In genomic region chr7:151252961-151253691, GRCh38 we compare ENCODE assay signal across 12 cellular contexts. TPM values are rescaled to one million over a fixed set of nuclear protein-coding genes. Genes with fewer than 3 reads are reported as not detected.
A peak's percentile ranks its signal among the peaks of the same experiment; 100 is the strongest.
DNase-seq lines count a peak whose midpoint lies in the region; ATAC-seq and TF ChIP-seq lines count a peak whose summit lies in the region.
"Had no signal": no experiment of that assay in that cellular context is flagged by ENCODE, and none has a peak within 500 bp of the region (broad histone marks: within the 10 kb centered on the region; RNA-seq: fewer than 3 reads in every experiment).

No MANE protein-coding gene starts in this region.

- no peaks in the 10 kb centered on the region for H3K9me2 ChIP-seq in SK-N-SH

- H3K4me1 Mint-ChIP-seq in endothelial cell (ENCODE audit: unreplicated experiment): peaks cover 30% of the 10 kb centered on the region
- H3K4me1 Mint-ChIP-seq in naive thymus-derived CD8-positive, alpha-beta T cell: peaks cover 22 to 37% (median 28%) of the 10 kb centered on the region in 4 donors

- H3K4me2 ChIP-seq in SK-N-SH: peak overlapping the region; percentile 83

- peak overlapping the region; percentile 83; the same call in 1 of the 2 replicates for H3K9ac ChIP-seq in SK-N-SH

- peak overlapping the region; percentile 92 for H3K4me3 Mint-ChIP-seq in endothelial cell (ENCODE audit: unreplicated experiment)
- H3K4me3 Mint-ChIP-seq in naive thymus-derived CD8-positive, alpha-beta T cell: peak overlapping the region; percentile 36 to 85 (median 72)

- no peak for TF ChIP-seq CTCF in SK-N-SH (IDR thresholded peaks at IDR 0.05)
- TF ChIP-seq CTCF in endothelial cell (IDR thresholded peaks at IDR 0.05; ENCODE audit: unreplicated experiment): no peak
- no peak for TF ChIP-seq CTCF in transverse colon (IDR thresholded peaks at IDR 0.05)

- 97% methylated on average over 16 of the region's 17 CpGs for WGBS in SK-N-SH (ENCODE audit: low lambda C conversion rate)
- WGBS in transverse colon (ENCODE audit: low coverage in 1 of 2), 2 donors: 35 to 71% methylated on average over 7 to 17 of the region's 17 CpGs

- peaks cover 21 to 33% of the 10 kb centered on the region in 2 experiments; a peak in 3 of 4 replicates for H3K4me1 ChIP-seq in SK-N-SH (ENCODE audit: control insufficient read depth in 1 of 2, insufficient read depth in 2 of 2, low read depth in 1 of 2, low read length in 1 of 2)
- peaks cover 15 to 44% (median 30%) of the 10 kb centered on the region in 4 donors for H3K4me1 ChIP-seq in transverse colon

- no peaks in the 10 kb centered on the region for H4K20me1 ChIP-seq in SK-N-SH (ENCODE audit: insufficient read depth)

- H3K36me3 Mint-ChIP-seq in endothelial cell (ENCODE audit: low read depth, unreplicated experiment): peaks cover 10% of the 10 kb centered on the region
- H3K36me3 Mint-ChIP-seq in naive thymus-derived CD8-positive, alpha-beta T cell: no peaks in the 10 kb centered on the region

- DNase-seq in SK-N-SH: no peak
- no peak for DNase-seq in endothelial cell (ENCODE audit: low spot score)
- no peak for DNase-seq in naive thymus-derived CD8-positive, alpha-beta T cell
- no peak for DNase-seq in transverse colon
- DNase-seq in cerebellar nuclear complex (lab: John Stamatoyannopoulos, UW): no peak
- DNase-seq in DMS 273 treated with DMSO at 0.1 percent for 48 hours (lab: John Stamatoyannopoulos, UW): no peak
- DNase-seq: Karpas-422, NCI-H510A treated with DMSO at 0.1 percent for 48 hours had no signal

- H3K4me3 ChIP-seq in SK-N-SH (ENCODE audit: low read depth in 2 of 2, low read length in 1 of 2): peak overlapping the region in 1 of 2 experiments; percentile 87; a peak in 1 of 4 replicates
- no peak overlapping the region for H3K4me3 ChIP-seq in transverse colon

- no peak for TF ChIP-seq POLR2A in transverse colon (IDR thresholded peaks at IDR 0.05)

- no peaks in the 10 kb centered on the region for H3K36me3 ChIP-seq in SK-N-SH (replicated peaks in 1 of 2; ENCODE audit: control insufficient read depth in 1 of 2, insufficient read depth in 2 of 2, low read length in 1 of 2)
- no peaks in the 10 kb centered on the region for H3K36me3 ChIP-seq in transverse colon
- H3K36me3 ChIP-seq: suprapubic skin had no signal

- no peaks in the 10 kb centered on the region for H3K9me3 Mint-ChIP-seq in endothelial cell (ENCODE audit: unreplicated experiment)
- no peaks in the 10 kb centered on the region for H3K9me3 Mint-ChIP-seq in naive thymus-derived CD8-positive, alpha-beta T cell

- H2AFZ ChIP-seq in SK-N-SH (ENCODE audit: low read depth): no peak overlapping the region; the same call in 1 of the 2 replicates

- no peaks in the 10 kb centered on the region for H3K27me3 ChIP-seq in SK-N-SH (ENCODE audit: insufficient read depth)
- H3K27me3 ChIP-seq in transverse colon: peaks cover 75% of the 10 kb centered on the region
- H3K27me3 ChIP-seq: suprapubic skin had no signal

- no peak for ATAC-seq in SK-N-SH treated with all-trans-retinoic acid at 6 μM for 48 hours
- ATAC-seq in naive thymus-derived CD8-positive, alpha-beta T cell: no peak
- no peak for ATAC-seq in GM19452 (IDR thresholded peaks at IDR 0.05; ENCODE audit: unreplicated experiment)

- H3F3A ChIP-seq in SK-N-SH (replicated peaks; ENCODE audit: insufficient read depth): peaks cover 12% of the 10 kb centered on the region

- TF ChIP-seq RAD21 in SK-N-SH (IDR thresholded peaks at IDR 0.05; ENCODE audit: low read length): no peak

- peaks cover 44% of the 10 kb centered on the region for H3K27me3 Mint-ChIP-seq in endothelial cell (ENCODE audit: unreplicated experiment)
- H3K27me3 Mint-ChIP-seq in naive thymus-derived CD8-positive, alpha-beta T cell: peaks cover 0 to 26% (median 0%) of the 10 kb centered on the region in 5 donors

- no peak for TF ChIP-seq EP300 in SK-N-SH (IDR thresholded peaks at IDR 0.05; ENCODE audit: borderline replicate concordance in 1 of 2, low read depth in 1 of 2, low read length in 1 of 2)
- TF ChIP-seq EP300 in transverse colon (IDR thresholded peaks at IDR 0.05; ENCODE audit: low read depth): no peak

- CTCF ChIA-PET in SK-N-SH (lab: Yijun Ruan, JAX): interaction anchor here (1.1 to 2.4 kb wide), 7 partner anchors 10 to 165 kb away, joined by 4 to 22 read pairs (median 6); no protein-coding TSS in a partner anchor

- H3K9me3 ChIP-seq in SK-N-SH: no peaks in the 10 kb centered on the region
- H3K9me3 ChIP-seq in transverse colon: no peaks in the 10 kb centered on the region
- H3K9me3 ChIP-seq: suprapubic skin had no signal

- POLR2A ChIA-PET in SK-N-SH (lab: Yijun Ruan, JAX): interaction anchor here (0.6 to 2.0 kb wide), 5 partner anchors 8 to 24 kb away, joined by 3 to 9 read pairs (median 8); partner anchors contain the start of gene CHPF2
- POLR2A ChIA-PET in naive thymus-derived CD8-positive, alpha-beta T cell (lab: Charles Lee): interaction anchor here (1.4 kb wide), 1 partner anchor 10 kb away, joined by 3 read pairs; no protein-coding TSS in a partner anchor

- H3K79me2 ChIP-seq in SK-N-SH (ENCODE audit: insufficient read depth): no peaks in the 10 kb centered on the region; the same call in 1 of the 2 replicates

- H3K27ac ChIP-seq in SK-N-SH (ENCODE audit: low read depth in 2 of 2, low read length in 1 of 2): peak overlapping the region in 1 of 2 experiments; percentile 76; a peak in 1 of 4 replicates
- peak overlapping the region; percentile 85 to 96 (median 90) for H3K27ac ChIP-seq in transverse colon

- in situ Hi-C loops in transverse colon (cut with MboI; ENCODE audit: low pct_ligation_motif_present in 1 of 4, low pct_unique_long_range_greater_than_20kb in 1 of 4, low sequenced_read_pairs in 3 of 4): no loop called here

- H3K27ac Mint-ChIP-seq in endothelial cell (ENCODE audit: unreplicated experiment): no peak overlapping the region
- peak overlapping the region in 2 of 10 donors; percentile 18 to 43 for H3K27ac Mint-ChIP-seq in naive thymus-derived CD8-positive, alpha-beta T cell

- intact Hi-C loops in transverse colon (cut with DNase I; ENCODE audit: low total_unique reads): no loop called here

TF ChIP-seq in SK-N-SH, 30 proteins besides CTCF, POLR2A, EP300 and RAD21 (continues in another document):
- TF ChIP-seq, protein P1, sequence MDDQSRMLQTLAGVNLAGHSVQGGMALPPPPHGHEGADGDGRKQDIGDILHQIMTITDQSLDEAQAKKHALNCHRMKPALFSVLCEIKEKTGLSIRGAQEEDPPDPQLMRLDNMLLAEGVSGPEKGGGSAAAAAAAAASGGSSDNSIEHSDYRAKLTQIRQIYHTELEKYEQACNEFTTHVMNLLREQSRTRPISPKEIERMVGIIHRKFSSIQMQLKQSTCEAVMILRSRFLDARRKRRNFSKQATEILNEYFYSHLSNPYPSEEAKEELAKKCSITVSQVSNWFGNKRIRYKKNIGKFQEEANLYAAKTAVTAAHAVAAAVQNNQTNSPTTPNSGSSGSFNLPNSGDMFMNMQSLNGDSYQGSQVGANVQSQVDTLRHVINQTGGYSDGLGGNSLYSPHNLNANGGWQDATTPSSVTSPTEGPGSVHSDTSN (IDR thresholded peaks at IDR 0.05): no peak
- no peak for TF ChIP-seq YY1 (IDR thresholded peaks at IDR 0.05; ENCODE audit: low read depth)

TF ChIP-seq in SK-N-SH treated with all-trans-retinoic acid at 6 μM for 48 hours, 23 proteins besides CTCF, POLR2A, EP300 and RAD21 (continues in another document):
- TF ChIP-seq SNAI2 (CRISPR knock-in tag; IDR thresholded peaks at IDR 0.05) (no peak), ISL1 (CRISPR knock-in tag; IDR thresholded peaks at IDR 0.05) (no peak), ZNF70 (CRISPR knock-in tag; IDR thresholded peaks at IDR 0.05) (no peak), ZFP30 (CRISPR knock-in tag; IDR thresholded peaks at IDR 0.05) (no peak), TCF4 (CRISPR knock-in tag; IDR thresholded peaks at IDR 0.05; ENCODE audit: borderline replicate concordance) (no peak), ARNTL (CRISPR knock-in tag; IDR thresholded peaks at IDR 0.05; ENCODE audit: borderline replicate concordance, low read depth) (no peak), ZFP3 (CRISPR knock-in tag; IDR thresholded peaks at IDR 0.05) (no peak), ZNF565 (CRISPR knock-in tag; conservative IDR thresholded peaks at IDR 0.05; ENCODE audit: low read depth) (no peak), PPARA (CRISPR knock-in tag; IDR thresholded peaks at IDR 0.05; ENCODE audit: borderline replicate concordance) (no peak), TOX (CRISPR knock-in tag; IDR thresholded peaks at IDR 0.05; ENCODE audit: borderline replicate concordance) (no peak), ESRRG (CRISPR knock-in tag; IDR thresholded peaks at IDR 0.05) (no peak), ZC3H10 (CRISPR knock-in tag; IDR thresholded peaks at IDR 0.05) (no peak)

RNA-seq across cellular contexts. Expression of gene SMARCD3, which starts 4.6 kb away (rescaled TPM):
- polyA plus RNA-seq in SK-N-SH (2012; rRNA removed): 60.5 and 62.8 TPM in 2 replicates
- 30.4 and 41.6 TPM in 2 replicates for polyA plus RNA-seq in SK-N-SH (2012; cell fraction: cytosol; rRNA removed)
- 239 and 265 TPM in 2 replicates for polyA plus RNA-seq in SK-N-SH (2012; cell fraction: nucleus; rRNA removed)
- 5.4 TPM for total RNA-seq in endothelial cell (ENCODE audit: unreplicated experiment)
- 10 to 100 TPM in 1 of 2 experiments, 1 to 10 TPM in 1; 9.7 to 11.8 TPM for total RNA-seq in naive thymus-derived CD8-positive, alpha-beta T cell
- 10 to 100 TPM in 2 of 3 donors, 1 to 10 TPM in 1; 9.8 to 18.6 (median 15.6) TPM for polyA plus RNA-seq in naive thymus-derived CD8-positive, alpha-beta T cell
- total RNA-seq in transverse colon: 10 to 100 TPM in 2 of 4 donors, 1 to 10 TPM in 2; 6.6 to 19.1 (median 9.9) TPM

RNA-seq across cellular contexts. Expression of gene CHPF2, which starts 20.8 kb away (rescaled TPM):
- 60.4 and 68.6 TPM in 2 replicates for polyA plus RNA-seq in SK-N-SH (2012; rRNA removed)
- 27.8 and 47.3 TPM in 2 replicates for polyA plus RNA-seq in SK-N-SH (2012; cell fraction: cytosol; rRNA removed)
- polyA plus RNA-seq in SK-N-SH (2012; cell fraction: nucleus; rRNA removed): 143 and 144 TPM in 2 replicates
- total RNA-seq in endothelial cell (ENCODE audit: unreplicated experiment): 55.4 TPM
- total RNA-seq in naive thymus-derived CD8-positive, alpha-beta T cell: 10 to 100 TPM; 47.8 to 48.6 TPM
- 10 to 100 TPM; 16.8 to 20.1 (median 17.6) TPM for polyA plus RNA-seq in naive thymus-derived CD8-positive, alpha-beta T cell
- 100 to 1,000 TPM in 1 of 4 donors, 10 to 100 TPM in 3; 48.4 to 104 (median 50.9) TPM for total RNA-seq in transverse colon

RNA-seq across cellular contexts. Expression of gene ABCF2, which starts 26.1 kb away (rescaled TPM):
- 75.4 and 102 TPM in 2 replicates for polyA plus RNA-seq in SK-N-SH (2012; rRNA removed)
- 49.9 and 79.5 TPM in 2 replicates for polyA plus RNA-seq in SK-N-SH (2012; cell fraction: cytosol; rRNA removed)
- 69.6 and 89.1 TPM in 2 replicates for polyA plus RNA-seq in SK-N-SH (2012; cell fraction: nucleus; rRNA removed)
- total RNA-seq in endothelial cell (ENCODE audit: unreplicated experiment) (39.6 TPM), transverse colon (10 to 100 TPM in 3 of 4 donors, 1 to 10 TPM in 1; 10.0 to 30.8 (median 27.8) TPM)
- 10 to 100 TPM; 30.2 to 34.2 TPM for total RNA-seq in naive thymus-derived CD8-positive, alpha-beta T cell
- 10 to 100 TPM; 23.0 to 40.4 (median 31.6) TPM for polyA plus RNA-seq in naive thymus-derived CD8-positive, alpha-beta T cell

RNA-seq across cellular contexts. Expression of gene H2BK1, which starts 42.8 kb away (rescaled TPM):
- not detected in 2 replicates for polyA plus RNA-seq in SK-N-SH (2012; rRNA removed)
- polyA plus RNA-seq in SK-N-SH (2012; cell fraction: cytosol; rRNA removed): not detected in 2 replicates
- polyA plus RNA-seq in SK-N-SH (2012; cell fraction: nucleus; rRNA removed): 0.73 TPM in 1 of 2 replicates, not detected in the other
- not detected for total RNA-seq in endothelial cell (ENCODE audit: unreplicated experiment)
- 1 to 10 TPM; 2.5 to 2.6 TPM for total RNA-seq in naive thymus-derived CD8-positive, alpha-beta T cell
- not detected for polyA plus RNA-seq in naive thymus-derived CD8-positive, alpha-beta T cell
- not detected for total RNA-seq in transverse colon
- total RNA-seq: A172, suprapubic skin had no signal
